In genomic region chr11:102760355-102761035, GRCh38 we compare ENCODE assay signal across 1 cellular context.
TF ChIP-seq lines count a peak whose summit lies in the region.

No MANE protein-coding gene starts in this region.

TF ChIP-seq in HEK293, 187 proteins besides CTCF, POLR2A, EP300 and RAD21 (continued from another document):
- TF ChIP-seq PRDM6 (tag by site-specific recombination; IDR thresholded peaks at IDR 0.05) (peak; percentile 37; the same call in 1 of the 2 replicates), RBAK (tag by site-specific recombination; IDR thresholded peaks at IDR 0.05) (no peak), ZNF660 (tag by site-specific recombination; IDR thresholded peaks at IDR 0.05) (0 out of 2 replicates have a peak, but pooled peaks have one; percentile 23), BCL6B (tag by site-specific recombination; IDR thresholded peaks at IDR 0.05) (peak; percentile 95), SCRT2 (tag by site-specific recombination; IDR thresholded peaks at IDR 0.05) (no peak), ZNF518A (tag by site-specific recombination; conservative IDR thresholded peaks at IDR 0.05; ENCODE audit: low read depth) (peak; percentile 49)
